In genomic region chr13:97328222-97328790, GRCh38 we compare ENCODE assay signal across 8 cellular contexts.
DNase-seq lines count a peak whose midpoint lies in the region; ATAC-seq and TF ChIP-seq lines count a peak whose summit lies in the region.

No MANE protein-coding gene starts in this region.

- peaks cover 15 to 99% (median 17%) of the 10 kb centered on the region in 3 donors for H3K4me1 ChIP-seq in gastroesophageal sphincter

- no peaks in the 10 kb centered on the region for H3K27me3 ChIP-seq in gastroesophageal sphincter

- DNase-seq in EH (ENCODE audit: low read depth) (peak; percentile 92), SW 1271 (lab: John Stamatoyannopoulos, UW) (peak; percentile 43 to 67), osteocyte (ENCODE audit: extremely low spot score, unreplicated experiment) (no peak), Calu3 (no peak)
- no peak for DNase-seq in activated CD4-positive, alpha-beta T cell treated with anti-CD3 and anti-CD28 coated beads, Interleukin-2, amount 50 U/mL, for 4 hours

- peak overlapping the region; percentile 41 for H3K4me3 Mint-ChIP-seq in osteocyte (ENCODE audit: unreplicated experiment)
- no peak overlapping the region for H3K4me3 Mint-ChIP-seq in Calu3 (ENCODE audit: low read depth, unreplicated experiment)

- no peak overlapping the region for H3K4me3 ChIP-seq in gastroesophageal sphincter

- H3K36me3 ChIP-seq in gastroesophageal sphincter, result no peaks in the 10 kb centered on the region

- TF ChIP-seq POLR2A in gastroesophageal sphincter (IDR thresholded peaks at IDR 0.05), result no peak

- peak overlapping the region; percentile 90 for H3K27ac Mint-ChIP-seq in osteocyte (ENCODE audit: unreplicated experiment)
- no peak overlapping the region for H3K27ac Mint-ChIP-seq in Calu3 (ENCODE audit: unreplicated experiment)

- ATAC-seq in gastroesophageal sphincter (peak; percentile 78), HG02678 (IDR thresholded peaks at IDR 0.05; ENCODE audit: unreplicated experiment) (no peak), HG03378 (IDR thresholded peaks at IDR 0.05; ENCODE audit: unreplicated experiment) (no peak)

- H3K9me3 ChIP-seq in gastroesophageal sphincter, result no peaks in the 10 kb centered on the region

- BruUV-seq in Calu3 (replicated peaks; lab: Mats Ljungman, UMichigan), result no TSS peak

- CTCF ChIA-PET in Calu3 (lab: Charles Lee), result interaction anchor here (1.3 kb wide), 1 partner anchor 219 kb away, joined by 5 read pairs; no protein-coding TSS in a partner anchor

- peak overlapping the region; percentile 37 to 75 (median 70) for H3K27ac ChIP-seq in gastroesophageal sphincter

- WGBS in gastroesophageal sphincter (ENCODE audit: low coverage in 1 of 2), 2 donors, result 63 to 71% methylated on average over 8 to 9 of the region's 12 CpGs

- TF ChIP-seq CTCF in gastroesophageal sphincter (IDR thresholded peaks at IDR 0.05), result no peak
- TF ChIP-seq CTCF in osteocyte (IDR thresholded peaks at IDR 0.05), result no peak
- TF ChIP-seq CTCF in Calu3 (IDR thresholded peaks at IDR 0.05; ENCODE audit: unreplicated experiment), result no peak

- no peaks in the 10 kb centered on the region for H3K27me3 Mint-ChIP-seq in osteocyte (ENCODE audit: unreplicated experiment)
- H3K27me3 Mint-ChIP-seq in Calu3 (ENCODE audit: unreplicated experiment), result no peaks in the 10 kb centered on the region

- H3K36me3 Mint-ChIP-seq in osteocyte (ENCODE audit: unreplicated experiment) (peaks cover 13% of the 10 kb centered on the region), Calu3 (ENCODE audit: insufficient read depth, unreplicated experiment) (peaks cover 4% of the 10 kb centered on the region)

- no peak for TF ChIP-seq EP300 in gastroesophageal sphincter (IDR thresholded peaks at IDR 0.05)

- intact Hi-C loops in Calu3 (cut with micrococcal nuclease; ENCODE audit: unreplicated experiment), result no loop called here

- H3K4me1 Mint-ChIP-seq in osteocyte (ENCODE audit: unreplicated experiment), result peaks cover 44% of the 10 kb centered on the region
- H3K4me1 Mint-ChIP-seq in Calu3 (ENCODE audit: low read depth, unreplicated experiment), result peaks cover 12% of the 10 kb centered on the region

- H3K9me3 Mint-ChIP-seq in osteocyte (ENCODE audit: unreplicated experiment) (no peaks in the 10 kb centered on the region), Calu3 (ENCODE audit: low read depth, unreplicated experiment) (no peaks in the 10 kb centered on the region)

Comparison
In these comparisons a context has a peak if more than half of its experiments do, and no peak if none do; other contexts are left out.
1. DNase-seq: peak in EH (single experiment) and SW 1271 (2 of 2); none in osteocyte (single experiment), Calu3 (single experiment) and activated CD4-positive, alpha-beta T cell treated with anti-CD3 and anti-CD28 coated beads, Interleukin-2, amount 50 U/mL, for 4 hours (0 of 2).